ENCODE assay signal across 1 cellular context in genomic region chr14:95196826-95197497, GRCh38.
A peak's percentile ranks its signal among the peaks of the same experiment; 100 is the strongest.
TF ChIP-seq lines count a peak whose summit lies in the region.

No MANE protein-coding gene starts in this region.

TF ChIP-seq in K562, 482 proteins besides CTCF, POLR2A, EP300 and RAD21:
- no peak for TF ChIP-seq NR0B1 (IDR thresholded peaks at IDR 0.05; ENCODE audit: partially characterized antibody)
- no peak for TF ChIP-seq NELFE (IDR thresholded peaks at IDR 0.05; ENCODE audit: insufficient read depth, insufficient read length)
- peak; percentile 74 for TF ChIP-seq RBM25 (IDR thresholded peaks at IDR 0.05; ENCODE audit: low read depth, low read length, severe bottlenecking)
- TF ChIP-seq ESRRA (IDR thresholded peaks at IDR 0.05; ENCODE audit: borderline replicate concordance, low read depth), result peak; percentile 63; the same call in 1 of the 2 replicates
- TF ChIP-seq ZNF780A (CRISPR knock-in tag; IDR thresholded peaks at IDR 0.05), result no peak
- no peak for TF ChIP-seq NCOA1 (IDR thresholded peaks at IDR 0.05; ENCODE audit: low read depth)
- no peak for TF ChIP-seq ZNF318 (IDR thresholded peaks at IDR 0.05; ENCODE audit: borderline replicate concordance in 1 of 2, low read depth in 1 of 2)
- no peak for TF ChIP-seq MCM3 (IDR thresholded peaks at IDR 0.05)
- no peak for TF ChIP-seq PHTF2 (CRISPR knock-in tag; IDR thresholded peaks at IDR 0.05)
- TF ChIP-seq NKRF (IDR thresholded peaks at IDR 0.05; ENCODE audit: borderline replicate concordance), result no peak
- TF ChIP-seq RBM22 (IDR thresholded peaks at IDR 0.05; ENCODE audit: low read depth, low read length, poor library complexity, severe bottlenecking), result no peak
- TF ChIP-seq TSC22D4 (tag; IDR thresholded peaks at IDR 0.05), result no peak
- TF ChIP-seq, protein P1, sequence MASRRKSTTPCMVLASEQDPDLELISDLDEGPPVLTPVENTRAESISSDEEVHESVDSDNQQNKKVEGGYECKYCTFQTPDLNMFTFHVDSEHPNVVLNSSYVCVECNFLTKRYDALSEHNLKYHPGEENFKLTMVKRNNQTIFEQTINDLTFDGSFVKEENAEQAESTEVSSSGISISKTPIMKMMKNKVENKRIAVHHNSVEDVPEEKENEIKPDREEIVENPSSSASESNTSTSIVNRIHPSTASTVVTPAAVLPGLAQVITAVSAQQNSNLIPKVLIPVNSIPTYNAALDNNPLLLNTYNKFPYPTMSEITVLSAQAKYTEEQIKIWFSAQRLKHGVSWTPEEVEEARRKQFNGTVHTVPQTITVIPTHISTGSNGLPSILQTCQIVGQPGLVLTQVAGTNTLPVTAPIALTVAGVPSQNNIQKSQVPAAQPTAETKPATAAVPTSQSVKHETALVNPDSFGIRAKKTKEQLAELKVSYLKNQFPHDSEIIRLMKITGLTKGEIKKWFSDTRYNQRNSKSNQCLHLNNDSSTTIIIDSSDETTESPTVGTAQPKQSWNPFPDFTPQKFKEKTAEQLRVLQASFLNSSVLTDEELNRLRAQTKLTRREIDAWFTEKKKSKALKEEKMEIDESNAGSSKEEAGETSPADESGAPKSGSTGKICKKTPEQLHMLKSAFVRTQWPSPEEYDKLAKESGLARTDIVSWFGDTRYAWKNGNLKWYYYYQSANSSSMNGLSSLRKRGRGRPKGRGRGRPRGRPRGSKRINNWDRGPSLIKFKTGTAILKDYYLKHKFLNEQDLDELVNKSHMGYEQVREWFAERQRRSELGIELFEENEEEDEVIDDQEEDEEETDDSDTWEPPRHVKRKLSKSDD (conservative IDR thresholded peaks at IDR 0.05; ENCODE audit: low read length), result no peak
- TF ChIP-seq SPI1 (IDR thresholded peaks at IDR 0.05; ENCODE audit: borderline replicate concordance, low read depth, low read length), result no peak
- no peak for TF ChIP-seq SRSF9 (IDR thresholded peaks at IDR 0.05; ENCODE audit: borderline replicate concordance, low read depth, low read length)
- TF ChIP-seq ZNF77 (CRISPR knock-in tag; IDR thresholded peaks at IDR 0.05), result no peak
- no peak for TF ChIP-seq VEZF1 (CRISPR knock-in tag; IDR thresholded peaks at IDR 0.05)
- no peak for TF ChIP-seq FOXK2 (conservative IDR thresholded peaks at IDR 0.05 in 1 of 2, IDR thresholded peaks at IDR 0.05 in 1 of 2; ENCODE audit: low read depth in 2 of 2)
- TF ChIP-seq HOXB6 (CRISPR knock-in tag; IDR thresholded peaks at IDR 0.05; ENCODE audit: borderline replicate concordance), result no peak
- TF ChIP-seq ZNF512 (tag; IDR thresholded peaks at IDR 0.05), result peak; percentile 82
